Comparison of ENCODE assay signal across 8 cellular contexts in the genomic region with DNA sequence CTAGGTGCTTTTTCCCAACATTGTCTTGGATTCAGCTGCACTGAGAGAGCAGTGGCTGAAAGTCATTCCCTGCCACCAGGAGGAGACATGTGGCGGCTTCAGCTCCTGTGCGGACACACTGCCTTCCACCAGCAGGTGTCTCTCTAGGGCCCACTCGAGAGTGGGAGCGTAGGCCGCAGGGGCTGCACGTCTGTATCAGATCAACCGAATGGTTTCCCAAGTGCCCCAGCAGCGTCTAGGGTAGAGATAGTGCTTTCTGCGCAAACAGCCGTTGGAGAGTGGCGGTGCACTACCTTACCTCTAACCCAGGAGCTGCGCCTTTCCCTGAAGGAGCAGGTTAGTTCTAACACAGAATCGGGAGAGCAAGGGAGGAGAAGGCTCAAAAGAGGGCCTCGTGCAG. TPM values are rescaled to one million over a fixed set of nuclear protein-coding genes. Genes with fewer than 3 reads are reported as not detected.
A peak's percentile ranks its signal among the peaks of the same experiment; 100 is the strongest.
DNase-seq lines count a peak whose midpoint lies in the region; ATAC-seq, FAIRE-seq and TF ChIP-seq lines count a peak whose summit lies in the region.

No MANE protein-coding gene starts in this region.

- H3K4me1 Mint-ChIP-seq in CD8-positive, alpha-beta T cell (ENCODE audit: low read depth): peaks cover 4% of the 10 kb centered on the region
- no peaks in the 10 kb centered on the region; the same call in 2 of the 3 replicates for H3K4me1 Mint-ChIP-seq in GM23338

- no peaks in the 10 kb centered on the region for H3K9me3 Mint-ChIP-seq in CD8-positive, alpha-beta T cell
- H3K9me3 Mint-ChIP-seq in GM23338: peaks cover 2% of the 10 kb centered on the region; the same call in 1 of the 3 replicates

- no peak overlapping the region for H3K4me3 ChIP-seq in CD8-positive, alpha-beta T cell (ENCODE audit: low read depth, low read length)
- H3K4me3 ChIP-seq in GM23338 (no peak overlapping the region), gastrocnemius medialis (no peak overlapping the region)

- no peak overlapping the region for H3K4me3 Mint-ChIP-seq in CD8-positive, alpha-beta T cell
- H3K4me3 Mint-ChIP-seq in GM23338: no peak overlapping the region

- H2AFZ ChIP-seq in GM23338: no peak overlapping the region

- FAIRE-seq in RCC 7860 (lab: Jason Lieb, UNC): no peak

- no peaks in the 10 kb centered on the region for H3K79me2 ChIP-seq in GM23338 (replicated peaks; ENCODE audit: insufficient read depth)

- intact Hi-C loops in CD8-positive, alpha-beta T cell (cut with DNase I, micrococcal nuclease): loop anchor here in 1 of 2 experiments (1.0 kb wide), 2 partner anchors 53 to 255 kb away; a partner anchor contains a TSS
- intact Hi-C loops in left cardiac atrium (cut with DNase I) (loop anchor here (5.0 to 10.0 kb wide), 2 partner anchors 52 to 255 kb away; a partner anchor contains a TSS), gastrocnemius medialis (cut with DNase I; ENCODE audit: low total_unique reads) (no loop called here)

- no peaks in the 10 kb centered on the region for H3K9me2 ChIP-seq in GM23338 (ENCODE audit: insufficient read depth)

- no peak overlapping the region for H3K27ac ChIP-seq in CD8-positive, alpha-beta T cell (ENCODE audit: low read depth, low read length)
- H3K27ac ChIP-seq in GM23338 (ENCODE audit: low read depth) (no peak overlapping the region), gastrocnemius medialis (no peak overlapping the region)

- no peaks in the 10 kb centered on the region for H3K36me3 Mint-ChIP-seq in CD8-positive, alpha-beta T cell
- no peaks in the 10 kb centered on the region for H3K36me3 Mint-ChIP-seq in GM23338 (ENCODE audit: low read depth)

- POLR2A ChIA-PET in CD8-positive, alpha-beta T cell (lab: Charles Lee): no interaction called here

- TF ChIP-seq POLR2A in gastrocnemius medialis (IDR thresholded peaks at IDR 0.05): no peak

- no peaks in the 10 kb centered on the region for H3K36me3 ChIP-seq in CD8-positive, alpha-beta T cell (ENCODE audit: insufficient read depth, low read length)
- H3K36me3 ChIP-seq in GM23338 (ENCODE audit: insufficient read depth) (no peaks in the 10 kb centered on the region), gastrocnemius medialis (no peaks in the 10 kb centered on the region)

- peak; percentile 71 for TF ChIP-seq CTCF in CD8-positive, alpha-beta T cell (IDR thresholded peaks at IDR 0.05)
- TF ChIP-seq CTCF in GM23338 (conservative IDR thresholded peaks at IDR 0.05; ENCODE audit: low read depth in 2 of 2) (peak; percentile 89 to 100), gastrocnemius medialis (IDR thresholded peaks at IDR 0.05 in 4 of 5, conservative IDR thresholded peaks at IDR 0.05 in 1 of 5) (peak in 3 of 5 experiments; percentile 25 to 39 (median 27))

- no peak overlapping the region for H3K27ac Mint-ChIP-seq in CD8-positive, alpha-beta T cell
- peak overlapping the region; percentile 33; the same call in 1 of the 2 replicates for H3K27ac Mint-ChIP-seq in GM23338

- CTCF ChIA-PET in CD8-positive, alpha-beta T cell (lab: Charles Lee): interaction anchor here (0.6 to 3.3 kb wide), 16 partner anchors 11 to 621 kb away, joined by 3 to 20 read pairs (median 4); a partner anchor contains a TSS

- peak; percentile 92 for ATAC-seq in CD8-positive, alpha-beta T cell
- peak; percentile 96 for ATAC-seq in GM23338
- peak; percentile 85 to 89 for ATAC-seq in left cardiac atrium
- no peak for ATAC-seq in gastrocnemius medialis
- ATAC-seq in HG03159 (IDR thresholded peaks at IDR 0.05; ENCODE audit: unreplicated experiment): no peak
- ATAC-seq in HG03097 (IDR thresholded peaks at IDR 0.05; ENCODE audit: low FRiP score, unreplicated experiment): no peak

- H3F3A ChIP-seq in GM23338 (replicated peaks; ENCODE audit: low read depth): no peaks in the 10 kb centered on the region

- H3K4me2 ChIP-seq in GM23338: no peak overlapping the region

- in situ Hi-C loops in gastrocnemius medialis (cut with MboI; ENCODE audit: low sequenced_read_pairs in 4 of 4): no loop called here

- no peaks in the 10 kb centered on the region for H3K27me3 ChIP-seq in CD8-positive, alpha-beta T cell (ENCODE audit: insufficient read depth, low read length)
- H3K27me3 ChIP-seq in GM23338 (ENCODE audit: insufficient read depth): no peaks in the 10 kb centered on the region
- no peaks in the 10 kb centered on the region for H3K27me3 ChIP-seq in gastrocnemius medialis

- H3K27me3 Mint-ChIP-seq in CD8-positive, alpha-beta T cell (ENCODE audit: low read depth): no peaks in the 10 kb centered on the region
- peaks cover 12% of the 10 kb centered on the region for H3K27me3 Mint-ChIP-seq in GM23338 (ENCODE audit: insufficient read depth, low read depth, poor library complexity)

- peak in 6 of 7 experiments; percentile 32 to 68 (median 56) for DNase-seq in CD8-positive, alpha-beta T cell
- peak; percentile 93 for DNase-seq in GM23338 (ENCODE audit: low spot score)
- DNase-seq in RCC 7860 (ENCODE audit: low spot score): peak; percentile 54
- DNase-seq in activated naive CD4-positive, alpha-beta T cell (lab: John Stamatoyannopoulos, UW): peak in 3 of 4 experiments; percentile 12 to 32 (median 28)
- DNase-seq in left cardiac atrium: peak; percentile 84
- DNase-seq in gastrocnemius medialis: no peak

- H3K9me3 ChIP-seq in CD8-positive, alpha-beta T cell (ENCODE audit: low read length): no peaks in the 10 kb centered on the region
- no peaks in the 10 kb centered on the region for H3K9me3 ChIP-seq in gastrocnemius medialis

- no peaks in the 10 kb centered on the region for H4K20me1 ChIP-seq in GM23338 (replicated peaks; ENCODE audit: insufficient read depth)

- H3K4me1 ChIP-seq in CD8-positive, alpha-beta T cell (ENCODE audit: insufficient read depth, low read length): no peaks in the 10 kb centered on the region
- H3K4me1 ChIP-seq in GM23338 (ENCODE audit: insufficient read depth) (no peaks in the 10 kb centered on the region), gastrocnemius medialis (no peaks in the 10 kb centered on the region)

TF ChIP-seq in GM23338, 12 proteins besides CTCF, POLR2A, EP300 and RAD21:
- TF ChIP-seq CREB1 (CRISPR knock-in tag; IDR thresholded peaks at IDR 0.05; ENCODE audit: low read depth) (peak; percentile 42; the same call in 1 of the 2 replicates), EZH2phosphoT487 (IDR thresholded peaks at IDR 0.05; ENCODE audit: unreplicated experiment) (no peak)

RNA-seq across cellular contexts. Expression of a gene that starts 31.7 kb away (rescaled TPM):
- not detected for total RNA-seq in CD8-positive, alpha-beta T cell
- total RNA-seq in GM23338 (2014; rRNA removed; shearing (Covaris generic)): 0.27 and 0.42 TPM in 2 replicates
- 0.07 and 0.08 TPM in 2 replicates for polyA plus RNA-seq in GM23338 (2016; fragmentation: Nextera tagmentation; extraction: Ambion mirVana)
- total RNA-seq in left cardiac atrium: under 1 TPM; 0.06 to 0.26 TPM
- under 1 TPM in 1 of 4 donors, not detected in 3; 0.10 TPM for total RNA-seq in gastrocnemius medialis

RNA-seq across cellular contexts. Expression of a gene that starts 53.3 kb away (rescaled TPM):
- not detected for total RNA-seq in CD8-positive, alpha-beta T cell
- total RNA-seq in GM23338 (2014; rRNA removed; shearing (Covaris generic)): 7.8 and 9.8 TPM in 2 replicates
- 4.3 and 4.8 TPM in 2 replicates for polyA plus RNA-seq in GM23338 (2016; fragmentation: Nextera tagmentation; extraction: Ambion mirVana)
- total RNA-seq in left cardiac atrium: 1 to 10 TPM; 6.8 to 7.8 TPM
- total RNA-seq in gastrocnemius medialis: 10 to 100 TPM in 1 of 4 donors, 1 to 10 TPM in 3; 2.1 to 12.1 (median 5.0) TPM

RNA-seq across cellular contexts. Expression of a gene that starts 54.8 kb away (rescaled TPM):
- total RNA-seq in CD8-positive, alpha-beta T cell: 100 to 1,000 TPM; 129 to 131 TPM
- total RNA-seq in GM23338 (2014; rRNA removed; shearing (Covaris generic)): 28.8 and 31.2 TPM in 2 replicates
- polyA plus RNA-seq in GM23338 (2016; fragmentation: Nextera tagmentation; extraction: Ambion mirVana): 16.3 and 16.4 TPM in 2 replicates
- total RNA-seq in left cardiac atrium: 10 to 100 TPM; 14.0 to 18.8 TPM
- 10 to 100 TPM; 10.2 to 18.1 (median 14.6) TPM for total RNA-seq in gastrocnemius medialis

Comparison
In these comparisons a context has a peak if more than half of its experiments do, and no peak if none do; other contexts are left out.
1. ATAC-seq: peak in CD8-positive, alpha-beta T cell (single experiment), GM23338 (single experiment) and left cardiac atrium (2 of 2); none in gastrocnemius medialis (0 of 2), HG03159 (single experiment) and HG03097 (single experiment).
2. DNase-seq: peak in CD8-positive, alpha-beta T cell (6 of 7), GM23338 (single experiment), RCC 7860 (single experiment), activated naive CD4-positive, alpha-beta T cell (3 of 4) and left cardiac atrium (single experiment); none in gastrocnemius medialis (0 of 2).
3. CTCF ChIP-seq: peak in every context shown above with its lines; median percentile 94 in GM23338; 71 in CD8-positive, alpha-beta T cell; 27 in gastrocnemius medialis.